Comparison of ENCODE assay signal across 10 cellular contexts in genomic region chr11:12199231-12199948, GRCh38.
A peak's percentile ranks its signal among the peaks of the same experiment; 100 is the strongest.
DNase-seq lines count a peak whose midpoint lies in the region; ATAC-seq and TF ChIP-seq lines count a peak whose summit lies in the region.
"Had no signal": no experiment of that assay in that cellular context is flagged by ENCODE, and none has a peak within 500 bp of the region (broad histone marks: within the 10 kb centered on the region; RNA-seq: fewer than 3 reads in every experiment).

No MANE protein-coding gene starts in this region.

- no peaks in the 10 kb centered on the region for H3K9me2 ChIP-seq in PC-9 (ENCODE audit: insufficient read depth)

- no peaks in the 10 kb centered on the region for H3K9me3 ChIP-seq in cardiac muscle cell (ENCODE audit: low read depth)
- H3K9me3 ChIP-seq in left ventricle myocardium inferior (replicated peaks) = no peaks in the 10 kb centered on the region
- H3K9me3 ChIP-seq in upper lobe of right lung = no peaks in the 10 kb centered on the region
- H3K9me3 ChIP-seq in PC-9 (ENCODE audit: insufficient read depth, low read depth) = no peaks in the 10 kb centered on the region
- H3K9me3 ChIP-seq: vagina had no signal

- H3K79me2 ChIP-seq in PC-9 (ENCODE audit: low read depth) = no peaks in the 10 kb centered on the region

- peak overlapping the region; percentile 53 for H3K27ac Mint-ChIP-seq in T-helper 1 cell treated with Interleukin-12 subunit alpha and Interleukin-12 subunit beta and Interleukin-4 antibody, amounts not matched to agents 30 μg/mL and 1 μg/mL, for 36 hours

- H3K4me3 Mint-ChIP-seq in T-helper 1 cell treated with Interleukin-12 subunit alpha and Interleukin-12 subunit beta and Interleukin-4 antibody, amounts not matched to agents 30 μg/mL and 1 μg/mL, for 36 hours = peak overlapping the region; percentile 89

- DNase-seq in cardiac muscle cell (ENCODE audit: low read depth in 1 of 2, low spot score in 1 of 2) (peak in 1 of 2 donors; percentile 36), cardiac septum (ENCODE audit: low spot score) (no peak), left ventricle myocardium inferior (no peak), upper lobe of right lung (peak; percentile 63), PC-9 (no peak), HuH-7.5 (ENCODE audit: low spot score) (no peak)
- no peak for DNase-seq in stimulated activated CD4-positive, alpha-beta T cell treated with anti-CD3 and anti-CD28 coated beads, Interleukin-2, amount 100 ng/mL, for 24 hours
- DNase-seq: dorsolateral prefrontal cortex had no signal

- POLR2A ChIA-PET in PC-9 (lab: Charles Lee; ENCODE audit: unreplicated experiment) = no interaction called here

- intact Hi-C loops in cardiac septum (cut with DNase I) = no loop called here
- intact Hi-C loops in left ventricle myocardium inferior (cut with micrococcal nuclease) = no loop called here
- intact Hi-C loops in upper lobe of right lung (cut with DNase I) = no loop called here
- intact Hi-C loops in PC-9 (cut with micrococcal nuclease; ENCODE audit: unreplicated experiment) = no loop called here

- no TSS peak for BruUV-seq in PC-9 (replicated peaks; lab: Mats Ljungman, UMichigan)

- H2AFZ ChIP-seq in PC-9 = no peak overlapping the region

- H3K36me3 Mint-ChIP-seq in T-helper 1 cell treated with Interleukin-12 subunit alpha and Interleukin-12 subunit beta and Interleukin-4 antibody, amounts not matched to agents 30 μg/mL and 1 μg/mL, for 36 hours (ENCODE audit: low read depth) = peaks cover 40% of the 10 kb centered on the region

- H3K9me3 Mint-ChIP-seq in T-helper 1 cell treated with Interleukin-12 subunit alpha and Interleukin-12 subunit beta and Interleukin-4 antibody, amounts not matched to agents 30 μg/mL and 1 μg/mL, for 36 hours = peaks cover 4% of the 10 kb centered on the region

- H3K4me1 Mint-ChIP-seq in T-helper 1 cell treated with Interleukin-12 subunit alpha and Interleukin-12 subunit beta and Interleukin-4 antibody, amounts not matched to agents 30 μg/mL and 1 μg/mL, for 36 hours (ENCODE audit: low read depth) = peaks cover 58% of the 10 kb centered on the region

- peak; percentile 65 for ATAC-seq in upper lobe of right lung

- no peaks in the 10 kb centered on the region for H3F3A ChIP-seq in PC-9 (ENCODE audit: insufficient read depth, low read depth)

- H3K36me3 ChIP-seq in cardiac muscle cell (no peaks in the 10 kb centered on the region), left ventricle myocardium inferior (peaks cover 1% of the 10 kb centered on the region), upper lobe of right lung (peaks cover 3% of the 10 kb centered on the region), PC-9 (ENCODE audit: low read depth) (0 out of 2 replicates have a peak, but pooled peaks cover 4% of the 10 kb centered on the region)
- H3K36me3 ChIP-seq: vagina had no signal

- H3K4me3 ChIP-seq in cardiac muscle cell (no peak overlapping the region), left ventricle myocardium inferior (no peak overlapping the region), upper lobe of right lung (no peak overlapping the region), PC-9 (no peak overlapping the region)
- H3K4me3 ChIP-seq: dorsolateral prefrontal cortex, vagina had no signal

- no peaks in the 10 kb centered on the region for H3K27me3 ChIP-seq in cardiac muscle cell
- H3K27me3 ChIP-seq in left ventricle myocardium inferior (ENCODE audit: low read depth) = no peaks in the 10 kb centered on the region
- no peaks in the 10 kb centered on the region for H3K27me3 ChIP-seq in upper lobe of right lung
- H3K27me3 ChIP-seq in PC-9 (ENCODE audit: insufficient read depth, low read depth) = no peaks in the 10 kb centered on the region
- H3K27me3 ChIP-seq: dorsolateral prefrontal cortex, vagina had no signal

- peak overlapping the region; percentile 90 for H3K27ac ChIP-seq in cardiac muscle cell
- peak overlapping the region; percentile 86 for H3K27ac ChIP-seq in left ventricle myocardium inferior (replicated peaks)
- peak overlapping the region; percentile 30 for H3K27ac ChIP-seq in upper lobe of right lung
- no peak overlapping the region for H3K27ac ChIP-seq in PC-9

- no peaks in the 10 kb centered on the region for H4K20me1 ChIP-seq in PC-9 (ENCODE audit: insufficient read depth)

- H3K4me2 ChIP-seq in PC-9 = no peak overlapping the region

- CTCF ChIA-PET in PC-9 (lab: Charles Lee) = no interaction called here

- H3K27me3 Mint-ChIP-seq in T-helper 1 cell treated with Interleukin-12 subunit alpha and Interleukin-12 subunit beta and Interleukin-4 antibody, amounts not matched to agents 30 μg/mL and 1 μg/mL, for 36 hours (ENCODE audit: low read depth) = no peaks in the 10 kb centered on the region

- TF ChIP-seq CTCF in cardiac muscle cell (IDR thresholded peaks at IDR 0.05; ENCODE audit: low read depth, low read length) (no peak), left ventricle myocardium inferior (IDR thresholded peaks at IDR 0.05; ENCODE audit: borderline replicate concordance) (no peak), upper lobe of right lung (IDR thresholded peaks at IDR 0.05) (no peak), PC-9 (conservative IDR thresholded peaks at IDR 0.05) (no peak)

- H3K4me1 ChIP-seq in cardiac muscle cell (ENCODE audit: low read depth) (peaks cover 82% of the 10 kb centered on the region), left ventricle myocardium inferior (peaks cover 47% of the 10 kb centered on the region), upper lobe of right lung (peaks cover 41% of the 10 kb centered on the region), PC-9 (replicated peaks; ENCODE audit: insufficient read depth) (no peaks in the 10 kb centered on the region)
